In the genomic region with DNA sequence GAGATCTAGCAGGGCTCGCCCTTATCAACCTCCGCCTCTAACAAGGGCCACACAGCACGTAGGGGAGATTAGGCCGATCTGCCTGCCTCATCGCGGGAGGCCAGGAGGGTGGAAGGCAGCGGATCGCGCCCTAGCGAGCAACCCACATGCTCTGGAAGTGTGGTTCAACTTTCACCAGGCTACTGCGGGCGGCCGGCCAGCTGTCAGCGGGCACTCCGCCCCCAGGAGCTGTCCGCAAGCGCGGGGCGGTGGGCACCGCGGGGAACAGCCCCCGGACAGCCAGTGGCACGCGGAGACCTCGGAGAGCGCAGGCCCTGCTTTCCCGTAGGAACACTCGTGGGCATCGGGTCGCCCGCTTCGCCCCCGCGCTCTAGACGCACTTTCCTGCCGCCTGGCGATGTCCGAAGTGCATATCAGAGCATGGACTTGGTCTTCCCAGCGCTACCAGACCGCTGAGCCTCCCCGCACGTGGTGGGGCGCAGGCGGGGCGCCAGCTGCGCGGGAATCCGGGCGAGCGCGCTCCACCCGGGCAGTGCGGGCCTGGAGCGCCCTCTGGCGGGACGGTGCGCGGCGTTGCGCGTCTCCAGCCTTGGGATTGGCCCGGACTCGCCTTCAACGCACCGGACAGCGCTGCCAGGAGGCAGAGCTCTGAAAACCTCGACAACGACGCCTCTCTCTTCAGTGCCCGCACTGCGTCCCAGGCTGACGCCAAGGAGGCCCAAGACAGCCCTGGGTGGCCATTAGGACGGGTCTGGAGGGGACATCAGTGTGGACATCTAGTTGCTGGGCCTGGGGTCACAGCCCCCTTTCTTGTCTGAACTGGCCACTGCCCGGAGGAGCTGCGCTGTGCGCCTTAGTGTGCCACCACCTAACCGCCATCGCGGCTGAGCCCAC, we compare ENCODE assay signal across 7 cellular contexts. TPM values are rescaled to one million over a fixed set of nuclear protein-coding genes. Genes with fewer than 3 reads are reported as not detected.
DNase-seq lines count a peak whose midpoint lies in the region; ATAC-seq, FAIRE-seq and TF ChIP-seq lines count a peak whose summit lies in the region.

No MANE protein-coding gene starts in this region.

- H3K9me3 ChIP-seq in tibial artery: no peaks in the 10 kb centered on the region

- peak; percentile 83 to 89 for TF ChIP-seq CTCF in tibial artery (IDR thresholded peaks at IDR 0.05)

- peaks cover 0 to 19% of the 10 kb centered on the region in 2 donors for H3K27me3 ChIP-seq in tibial artery

- no peaks in the 10 kb centered on the region for H3K36me3 ChIP-seq in tibial artery

- no peak for FAIRE-seq in GM18507 (lab: Jason Lieb, UNC)

- DNase-seq in GM18507 (ENCODE audit: extremely low spot score, insufficient read length, low read depth): peak; percentile 77
- DNase-seq in NCI-H1048 (lab: John Stamatoyannopoulos, UW): peak; percentile 49
- DNase-seq in T-helper 1 cell: peak; percentile 50 to 76 (median 63)
- DNase-seq in amniotic epithelial cell (ENCODE audit: low read depth): peak; percentile 65
- peak; percentile 88 for DNase-seq in left cardiac atrium
- DNase-seq in pons (ENCODE audit: low spot score): peak; percentile 53
- peak; percentile 73 to 91 for DNase-seq in tibial artery

- ATAC-seq in left cardiac atrium: peak; percentile 88 to 89

- intact Hi-C loops in left cardiac atrium (cut with DNase I) (loop anchor here in 1 of 2 donors (2.0 kb wide), 1 partner anchor 514 kb away; no protein-coding TSS in a partner anchor), tibial artery (cut with DNase I; ENCODE audit: low total_unique reads) (loop anchor here (10.0 kb wide), 1 partner anchor 52 kb away; a partner anchor contains a TSS)

- peaks cover 0 to 30% (median 25%) of the 10 kb centered on the region in 4 donors for H3K4me1 ChIP-seq in tibial artery

- H3K27ac ChIP-seq in tibial artery: peak overlapping the region in 1 of 2 donors; percentile 1

- H3K4me3 ChIP-seq in tibial artery: peak overlapping the region; percentile 40 to 50

RNA-seq across cellular contexts. Expression of a gene that starts 3.6 kb away (rescaled TPM):
- 10 to 100 TPM; 15.7 to 20.5 TPM for total RNA-seq in left cardiac atrium

RNA-seq across cellular contexts. Expression of a gene that starts 51.8 kb away (rescaled TPM):
- total RNA-seq in left cardiac atrium: 10 to 100 TPM; 18.0 to 29.1 TPM

RNA-seq across cellular contexts. Expression of a gene that starts 51.9 kb away (rescaled TPM):
- 1 to 10 TPM; 5.7 to 9.9 TPM for total RNA-seq in left cardiac atrium
